Comparison of ENCODE assay signal across 9 cellular contexts in genomic region chr9:86854898-86855523, GRCh38.
DNase-seq lines count a peak whose midpoint lies in the region; TF ChIP-seq lines count a peak whose summit lies in the region.
"Had no signal": no experiment of that assay in that cellular context is flagged by ENCODE, and none has a peak within 500 bp of the region (broad histone marks: within the 10 kb centered on the region; RNA-seq: fewer than 3 reads in every experiment).

No MANE protein-coding gene starts in this region.

- H3K4me2 ChIP-seq in skeletal muscle satellite cell (ENCODE audit: low read length) = no peak overlapping the region
- no peak overlapping the region for H3K4me2 ChIP-seq in MM.1S (ENCODE audit: low read depth, low read length)

- H3K27me3 ChIP-seq in skeletal muscle satellite cell (ENCODE audit: control insufficient read depth, insufficient read depth, low read length) = no peaks in the 10 kb centered on the region
- H3K27me3 ChIP-seq in MM.1S (replicated peaks; ENCODE audit: insufficient read depth, low read length) = no peaks in the 10 kb centered on the region

- H3K4me3 Mint-ChIP-seq in glutamatergic neuron (ENCODE audit: unreplicated experiment) = no peak overlapping the region

- H3K4me3 ChIP-seq in skeletal muscle satellite cell (ENCODE audit: low read length) = no peak overlapping the region
- no peak overlapping the region for H3K4me3 ChIP-seq in MM.1S (ENCODE audit: low read length)
- H3K4me3 ChIP-seq: skin epidermis had no signal

- H4K20me1 ChIP-seq in MM.1S (ENCODE audit: insufficient read depth, low read length) = no peaks in the 10 kb centered on the region

- peaks cover 15% of the 10 kb centered on the region for H3K36me3 Mint-ChIP-seq in glutamatergic neuron (ENCODE audit: unreplicated experiment)

- no peak for TF ChIP-seq CTCF in RWPE1 (conservative IDR thresholded peaks at IDR 0.05; ENCODE audit: low read depth)
- no peak for TF ChIP-seq CTCF in glutamatergic neuron (IDR thresholded peaks at IDR 0.05; ENCODE audit: partially characterized antibody, unreplicated experiment)
- TF ChIP-seq CTCF in MM.1S (IDR thresholded peaks at IDR 0.05; ENCODE audit: low read length) = no peak

- H3K9ac ChIP-seq in skeletal muscle satellite cell (ENCODE audit: low read depth, low read length) (peak overlapping the region; percentile 28), MM.1S (ENCODE audit: low read length) (no peak overlapping the region)

- no peaks in the 10 kb centered on the region for H3K9me3 ChIP-seq in skeletal muscle satellite cell (replicated peaks; ENCODE audit: low read length)
- H3K9me3 ChIP-seq in MM.1S (replicated peaks; ENCODE audit: insufficient read depth, low read length) = no peaks in the 10 kb centered on the region

- no peaks in the 10 kb centered on the region for H3K79me2 ChIP-seq in MM.1S (ENCODE audit: low read length)

- peak overlapping the region; percentile 85 for H3K27ac Mint-ChIP-seq in glutamatergic neuron (ENCODE audit: unreplicated experiment)

- no peaks in the 10 kb centered on the region for H3K9me2 ChIP-seq in MM.1S (replicated peaks; ENCODE audit: insufficient read depth, low read length)

- H3K4me1 ChIP-seq in skeletal muscle satellite cell (ENCODE audit: control insufficient read depth, insufficient read depth, low read length) = peaks cover 14% of the 10 kb centered on the region
- H3K4me1 ChIP-seq in MM.1S (ENCODE audit: low read length) = no peaks in the 10 kb centered on the region

- peaks cover 11% of the 10 kb centered on the region for H3K4me1 Mint-ChIP-seq in glutamatergic neuron (ENCODE audit: low read depth, unreplicated experiment)

- no peaks in the 10 kb centered on the region for H3K36me3 ChIP-seq in skeletal muscle satellite cell (ENCODE audit: insufficient read depth, low read length)
- no peaks in the 10 kb centered on the region for H3K36me3 ChIP-seq in MM.1S (replicated peaks; ENCODE audit: insufficient read depth, low read length)

- DNase-seq in HS-27A (ENCODE audit: low read depth) (peak; percentile 60), RWPE1 (ENCODE audit: low spot score) (peak; percentile 59), glutamatergic neuron (peak; percentile 56), MM.1S (no peak), NCI-H1436 (lab: John Stamatoyannopoulos, UW) (no peak), posterior cingulate gyrus (no peak)
- DNase-seq: effector CD8-positive, alpha-beta T cell had no signal

- no peaks in the 10 kb centered on the region for H3F3A ChIP-seq in MM.1S (ENCODE audit: insufficient read depth, low read length)

- H2AFZ ChIP-seq in MM.1S (ENCODE audit: low read length) = no peak overlapping the region

- CTCF ChIA-PET in RWPE1 (lab: Yijun Ruan, JAX) = no interaction called here

- H3K27me3 Mint-ChIP-seq in glutamatergic neuron (ENCODE audit: unreplicated experiment) = peaks cover 1% of the 10 kb centered on the region

- peaks cover 1% of the 10 kb centered on the region for H3K9me3 Mint-ChIP-seq in glutamatergic neuron (ENCODE audit: unreplicated experiment)

- POLR2A ChIA-PET in RWPE1 (lab: Yijun Ruan, JAX; ENCODE audit: low non-redundant PET) = no interaction called here

- H3K27ac ChIP-seq in RWPE1 (no peak overlapping the region), MM.1S (ENCODE audit: low read length) (no peak overlapping the region)
- H3K27ac ChIP-seq: skin epidermis had no signal

- intact Hi-C loops in posterior cingulate gyrus (cut with DNase I) = no loop called here

Comparison
In these comparisons a context has a peak if more than half of its experiments do, and no peak if none do; other contexts are left out.
1. DNase-seq: peak in HS-27A (single experiment), RWPE1 (single experiment) and glutamatergic neuron (single experiment); none in MM.1S (single experiment), NCI-H1436 (single experiment) and posterior cingulate gyrus (0 of 10).